In genomic region chr13:37690361-37690760, GRCh38 we compare ENCODE assay signal across 21 cellular contexts.
"Had no signal": no experiment of that assay in that cellular context is flagged by ENCODE, and none has a peak within 500 bp of the region (broad histone marks: within the 10 kb centered on the region; RNA-seq: fewer than 3 reads in every experiment).

No MANE protein-coding gene starts in this region.

- H3K27ac Mint-ChIP-seq: immature natural killer cell; naive thymus-derived CD4-positive, alpha-beta T cell; natural killer cell treated with Interleukin-12 subunit alpha and Interleukin-12 subunit beta and Interleukin-15 and Interleukin-18, amount 100 ng/mL, for 72 hours; progenitor cell of endocrine pancreas; stimulated activated naive B cell treated with anti-CD40 and anti-IgM and Interleukin-4, amounts not matched to agents 10 μg/mL and 1 μg/mL and 100 μg/mL, for 72 hours had no signal

- H3K4me3 Mint-ChIP-seq: immature natural killer cell; naive thymus-derived CD4-positive, alpha-beta T cell; natural killer cell treated with Interleukin-12 subunit alpha and Interleukin-12 subunit beta and Interleukin-15 and Interleukin-18, amount 100 ng/mL, for 72 hours; stimulated activated naive B cell treated with anti-CD40 and anti-IgM and Interleukin-4, amounts not matched to agents 10 μg/mL and 1 μg/mL and 100 μg/mL, for 72 hours had no signal

- DNase-seq: hippocampal formation; immature natural killer cell; islet precursor cell; left ventricle myocardium inferior; midbrain; mucosa of descending colon; naive thymus-derived CD4-positive, alpha-beta T cell; ovary; right lobe of liver; stimulated activated CD4-positive, alpha-beta T cell treated with anti-CD3 and anti-CD28 coated beads, Interleukin-12 subunit alpha, Interleukin-12 subunit beta, amount 100 ng/mL, for 4 hours; stimulated activated CD4-positive, alpha-beta T cell treated with anti-CD3 and anti-CD28 coated beads, Interleukin-15, amount 100 ng/mL, for 24 hours; stimulated activated CD4-positive, alpha-beta T cell treated with anti-CD3 and anti-CD28 coated beads, Interleukin-2, amount 100 ng/mL, for 24 hours; stimulated activated CD4-positive, alpha-beta T cell treated with anti-CD3 and anti-CD28 coated beads, Interleukin-4, amount 100 ng/mL, for 1 hour; stimulated activated naive B cell treated with anti-CD40 and anti-IgM and Interleukin-4, amounts not matched to agents 10 μg/mL and 1 μg/mL and 100 μg/mL, for 72 hours; stimulated activated naive CD8-positive, alpha-beta T cell treated with anti-CD3 and anti-CD28 coated beads, Interleukin-15, Interleukin-2, amounts not matched to agents 100 U/mL and 50 U/mL, for 24 hours; stomach; testis; thyroid gland; transverse colon had no signal

- H3K36me3 Mint-ChIP-seq: immature natural killer cell; naive thymus-derived CD4-positive, alpha-beta T cell; natural killer cell treated with Interleukin-12 subunit alpha and Interleukin-12 subunit beta and Interleukin-15 and Interleukin-18, amount 100 ng/mL, for 72 hours; stimulated activated naive B cell treated with anti-CD40 and anti-IgM and Interleukin-4, amounts not matched to agents 10 μg/mL and 1 μg/mL and 100 μg/mL, for 72 hours had no signal

- H3K27me3 Mint-ChIP-seq: natural killer cell treated with Interleukin-12 subunit alpha and Interleukin-12 subunit beta and Interleukin-15 and Interleukin-18, amount 100 ng/mL, for 72 hours; progenitor cell of endocrine pancreas; stimulated activated naive B cell treated with anti-CD40 and anti-IgM and Interleukin-4, amounts not matched to agents 10 μg/mL and 1 μg/mL and 100 μg/mL, for 72 hours had no signal

- H3K4me1 Mint-ChIP-seq: immature natural killer cell; naive thymus-derived CD4-positive, alpha-beta T cell; stimulated activated naive B cell treated with anti-CD40 and anti-IgM and Interleukin-4, amounts not matched to agents 10 μg/mL and 1 μg/mL and 100 μg/mL, for 72 hours had no signal
